In genomic region chr6:63597142-63598000, GRCh38 we compare ENCODE assay signal across 8 cellular contexts. TPM values are rescaled to one million over a fixed set of nuclear protein-coding genes. Genes with fewer than 3 reads are reported as not detected.
DNase-seq lines count a peak whose midpoint lies in the region; ATAC-seq, FAIRE-seq and TF ChIP-seq lines count a peak whose summit lies in the region.

No MANE protein-coding gene starts in this region.

- H3K27me3 Mint-ChIP-seq in effector memory CD8-positive, alpha-beta T cell = peaks cover 5 to 10% of the 10 kb centered on the region in 2 donors
- H3K27me3 Mint-ChIP-seq in neural progenitor cell (ENCODE audit: insufficient read depth, low read depth) = peaks cover 2% of the 10 kb centered on the region

- peak overlapping the region; percentile 78 to 79 for H3K4me3 Mint-ChIP-seq in effector memory CD8-positive, alpha-beta T cell
- peak overlapping the region; percentile 88 for H3K4me3 Mint-ChIP-seq in neural progenitor cell

- H3K36me3 ChIP-seq in neural progenitor cell = no peaks in the 10 kb centered on the region

- H3K27ac ChIP-seq in neural progenitor cell = no peak overlapping the region

- H4K20me1 ChIP-seq in neural progenitor cell (ENCODE audit: low read depth) = no peaks in the 10 kb centered on the region

- peak overlapping the region; percentile 70 for H3K4me3 ChIP-seq in neural progenitor cell

- H3K4me2 ChIP-seq in neural progenitor cell = peak overlapping the region; percentile 81

- H3K27me3 ChIP-seq in neural progenitor cell = no peaks in the 10 kb centered on the region

- H3K36me3 Mint-ChIP-seq in effector memory CD8-positive, alpha-beta T cell (ENCODE audit: insufficient read depth) = peaks cover 2% of the 10 kb centered on the region
- H3K36me3 Mint-ChIP-seq in neural progenitor cell = no peaks in the 10 kb centered on the region

- H3K9me3 ChIP-seq in neural progenitor cell (ENCODE audit: low read depth) = no peaks in the 10 kb centered on the region

- no peak overlapping the region for H3K27ac Mint-ChIP-seq in effector memory CD8-positive, alpha-beta T cell
- H3K27ac Mint-ChIP-seq in neural progenitor cell = peak overlapping the region; percentile 80

- peaks cover 8 to 17% of the 10 kb centered on the region in 2 donors for H3K4me1 Mint-ChIP-seq in effector memory CD8-positive, alpha-beta T cell (ENCODE audit: low read depth in 2 of 2)
- peaks cover 10% of the 10 kb centered on the region for H3K4me1 Mint-ChIP-seq in neural progenitor cell

- H3F3A ChIP-seq in neural progenitor cell (ENCODE audit: low read depth) = peaks cover 5% of the 10 kb centered on the region

- DNase-seq in NCI-H69 (lab: John Stamatoyannopoulos, UW) (peak; percentile 78), neural progenitor cell (ENCODE audit: low spot score) (no peak), ureter (ENCODE audit: low spot score) (no peak), hippocampal formation (lab: John Stamatoyannopoulos, UW) (no peak)
- no peak for DNase-seq in effector memory CD8-positive, alpha-beta T cell

- no peak for ATAC-seq in effector memory CD8-positive, alpha-beta T cell (replicated peaks)
- no peak for ATAC-seq in HG03108 (IDR thresholded peaks at IDR 0.05; ENCODE audit: unreplicated experiment)
- ATAC-seq in GM18870 (IDR thresholded peaks at IDR 0.05; ENCODE audit: unreplicated experiment) = no peak

- H2AFZ ChIP-seq in neural progenitor cell (replicated peaks) = peak overlapping the region; percentile 100

- H3K9me3 Mint-ChIP-seq in effector memory CD8-positive, alpha-beta T cell = no peaks in the 10 kb centered on the region
- no peaks in the 10 kb centered on the region for H3K9me3 Mint-ChIP-seq in neural progenitor cell

- no peak for TF ChIP-seq CTCF in neural progenitor cell (IDR thresholded peaks at IDR 0.05)

- H3K79me2 ChIP-seq in neural progenitor cell (ENCODE audit: low read depth) = no peaks in the 10 kb centered on the region

- peak; percentile 87 for FAIRE-seq in G401.6 (lab: Jason Lieb, UNC)

- peak overlapping the region; percentile 29 for H3K9ac ChIP-seq in neural progenitor cell

- H3K4me1 ChIP-seq in neural progenitor cell = peaks cover 3% of the 10 kb centered on the region

RNA-seq across cellular contexts. Expression of gene PTP4A1, which starts 25.1 kb away (rescaled TPM):
- total RNA-seq in neural progenitor cell (ENCODE audit: low replicate concordance) (13.8 and 31.3 TPM in 2 replicates), ureter (55.6 TPM)

RNA-seq across cellular contexts. Expression of gene PHF3, which starts 38.2 kb away (rescaled TPM):
- 72.4 and 100 TPM in 2 replicates for total RNA-seq in neural progenitor cell (ENCODE audit: low replicate concordance)
- total RNA-seq in ureter = 63.8 TPM
